Comparison of ENCODE assay signal across 30 cellular contexts in genomic region chr14:27927519-27927918, GRCh38.
"Had no signal": no experiment of that assay in that cellular context is flagged by ENCODE, and none has a peak within 500 bp of the region (broad histone marks: within the 10 kb centered on the region; RNA-seq: fewer than 3 reads in every experiment).

No MANE protein-coding gene starts in this region.

- H3K4me3 ChIP-seq: PC-9, SJCRH30, SK-N-MC had no signal

- FAIRE-seq: RCC 7860 had no signal

- H3K36me3 ChIP-seq: SJCRH30 had no signal

- H3K9me3 ChIP-seq: SJCRH30 had no signal

- H3K27ac Mint-ChIP-seq: T-cell had no signal

- H3K4me2 ChIP-seq: PC-9 had no signal

- ATAC-seq: Panc1, Right ventricle myocardium inferior, SK-N-SH treated with all-trans-retinoic acid at 6 μM for 48 hours, T-cell had no signal

- H3K27me3 ChIP-seq: SJCRH30 had no signal

- H3K4me1 Mint-ChIP-seq: T-cell had no signal

- H3K36me3 Mint-ChIP-seq: T-cell had no signal

- H3K4me1 ChIP-seq: SJCRH30 had no signal

- DNase-seq: MM.1S, MV-4-11, NCI-H1092, NCI-H1105, NCI-H1417 treated with DMSO at 0.1 percent for 48 hours, NCI-H1436 treated with DMSO at 0.1 percent for 48 hours, NCI-H1694 treated with DMSO at 0.1 percent for 48 hours, NCI-H187 treated with DMSO at 0.1 percent for 48 hours, NCI-H2029, NCI-H2081, NCI-H2171 treated with DMSO at 0.1 percent for 48 hours, NCI-H2227 treated with DMSO at 0.1 percent for 48 hours, NCI-H345, NCI-H446, NCI-H524, NCI-H526, NCI-H69, NCI-H748 treated with DMSO at 0.1 percent for 48 hours, NCI-H82, PC-9, SHP77, SIG-M5, SJCRH30, T-cell had no signal

- H3K4me3 Mint-ChIP-seq: T-cell had no signal

- H2AFZ ChIP-seq: PC-9 had no signal

- H3K27ac ChIP-seq: PC-9, RWPE1, SJCRH30, SK-N-MC had no signal

- H3K27me3 Mint-ChIP-seq: T-cell had no signal
